ENCODE assay signal across 17 cellular contexts in genomic region chrX:136039485-136039884, GRCh38. TPM values are rescaled to one million over a fixed set of nuclear protein-coding genes. Genes with fewer than 3 reads are reported as not detected.
DNase-seq lines count a peak whose midpoint lies in the region; ATAC-seq, FAIRE-seq and TF ChIP-seq lines count a peak whose summit lies in the region.
"Had no signal": no experiment of that assay in that cellular context is flagged by ENCODE, and none has a peak within 500 bp of the region (broad histone marks: within the 10 kb centered on the region; RNA-seq: fewer than 3 reads in every experiment).

No MANE protein-coding gene starts in this region.

- no peak overlapping the region for H2AK9ac ChIP-seq in IMR-90 (replicated peaks; ENCODE audit: low read depth, low read length, poor library complexity)

- H4K20me1 ChIP-seq in IMR-90 (ENCODE audit: insufficient read depth, low read length) (no peaks in the 10 kb centered on the region), astrocyte (ENCODE audit: insufficient read depth, low read length) (no peaks in the 10 kb centered on the region), HepG2 (ENCODE audit: insufficient read depth, low read length) (no peaks in the 10 kb centered on the region), H9 (ENCODE audit: control insufficient read depth, insufficient read depth, insufficient read length) (no peaks in the 10 kb centered on the region)

- no peak for TF ChIP-seq POLR2A in IMR-90 (IDR thresholded peaks at IDR 0.05; ENCODE audit: low read depth, low read length)
- no peak for TF ChIP-seq POLR2A in HepG2 (IDR thresholded peaks at IDR 0.05; ENCODE audit: insufficient read depth in 1 of 2, low read depth in 2 of 2, low read length in 2 of 2)

- H2BK20ac ChIP-seq in IMR-90 (ENCODE audit: low read depth, low read length) (0 out of 2 replicates have a peak overlapping the region, but pooled peaks have one; percentile 25), H9 (ENCODE audit: low read depth, low read length, poor library complexity, severe bottlenecking) (no peak overlapping the region)

- H3K36me3 Mint-ChIP-seq in astrocyte (ENCODE audit: low read depth, unreplicated experiment), result no peaks in the 10 kb centered on the region
- H3K36me3 Mint-ChIP-seq in H9 (ENCODE audit: insufficient read depth in 1 of 3, low read depth in 3 of 3), result peaks cover 11 to 25% (median 17%) of the 10 kb centered on the region in 3 experiments

- no peak overlapping the region for H3T11ph ChIP-seq in H9 (ENCODE audit: low read length)

- H3K4me3 Mint-ChIP-seq in astrocyte (ENCODE audit: unreplicated experiment), result no peak overlapping the region
- no peak overlapping the region for H3K4me3 Mint-ChIP-seq in H9
- H3K4me3 Mint-ChIP-seq: CD4-positive, alpha-beta memory T cell; HFFc6 had no signal

- H3K36me3 ChIP-seq in IMR-90 (ENCODE audit: control insufficient read depth, insufficient read depth, low read length), result no peaks in the 10 kb centered on the region
- H3K36me3 ChIP-seq in astrocyte (ENCODE audit: insufficient read depth, low read length), result no peaks in the 10 kb centered on the region
- no peaks in the 10 kb centered on the region for H3K36me3 ChIP-seq in thoracic aorta
- H3K36me3 ChIP-seq in HepG2 (replicated peaks in 1 of 2; ENCODE audit: control insufficient read depth in 1 of 2, insufficient read depth in 2 of 2, low read length in 2 of 2), result no peaks in the 10 kb centered on the region
- H3K36me3 ChIP-seq: BE2C had no signal

- H4K91ac ChIP-seq in IMR-90 (ENCODE audit: insufficient read depth, low read depth, low read length), result no peak overlapping the region
- H4K91ac ChIP-seq in H9 (ENCODE audit: insufficient read length, low read depth, low read length), result no peak overlapping the region

- no peak overlapping the region for H2BK12ac ChIP-seq in H9 (ENCODE audit: insufficient read length, low read depth, low read length)

- TF ChIP-seq EP300 in HepG2 (IDR thresholded peaks at IDR 0.05; ENCODE audit: low read depth in 2 of 2, low read length in 2 of 2) (no peak), HepG2 (CRISPR knock-in tag; IDR thresholded peaks at IDR 0.05; ENCODE audit: borderline replicate concordance) (no peak)

- H3K18ac ChIP-seq in IMR-90 (ENCODE audit: low read depth, low read length) (no peak overlapping the region), H9 (ENCODE audit: insufficient read length, low read depth, low read length) (no peak overlapping the region)

- TF ChIP-seq RAD21 in IMR-90 (IDR thresholded peaks at IDR 0.05; ENCODE audit: low read length), result no peak
- no peak for TF ChIP-seq RAD21 in HepG2 (CRISPR knock-in tag; IDR thresholded peaks at IDR 0.05)

- no peak for TF ChIP-seq CTCF in IMR-90 (conservative IDR thresholded peaks at IDR 0.05; ENCODE audit: low read depth, low read length)
- TF ChIP-seq CTCF in astrocyte (IDR thresholded peaks at IDR 0.05; ENCODE audit: insufficient read depth, low read depth, low read length), result no peak
- no peak for TF ChIP-seq CTCF in thoracic aorta (IDR thresholded peaks at IDR 0.05)
- TF ChIP-seq CTCF in HepG2 (CRISPR knock-in tag; IDR thresholded peaks at IDR 0.05), result no peak
- no peak for TF ChIP-seq CTCF in H9 (conservative IDR thresholded peaks at IDR 0.05)

- H4K8ac ChIP-seq in IMR-90 (ENCODE audit: low read depth in 2 of 2, low read length in 2 of 2) (no peak overlapping the region), H9 (replicated peaks; ENCODE audit: insufficient read length, low read depth, low read length) (no peak overlapping the region)

- ATAC-seq in IMR-90 (ENCODE audit: low read depth) (no peak), thoracic aorta (ENCODE audit: insufficient number of reproducible peaks, low FRiP score, low read depth) (no peak), HepG2 (no peak), HG03439 (IDR thresholded peaks at IDR 0.05; ENCODE audit: unreplicated experiment) (no peak)
- ATAC-seq: A549 had no signal

- H3K79me1 ChIP-seq in IMR-90 (ENCODE audit: low read depth in 1 of 2, low read length in 2 of 2), result no peaks in the 10 kb centered on the region
- no peaks in the 10 kb centered on the region for H3K79me1 ChIP-seq in H9 (ENCODE audit: insufficient read depth, low read depth, low read length, poor library complexity, severe bottlenecking)

- H3K4me3 ChIP-seq in IMR-90 (ENCODE audit: insufficient read depth, low read depth, low read length) (no peak overlapping the region), astrocyte (ENCODE audit: insufficient read depth, low read depth, low read length) (no peak overlapping the region), thoracic aorta (peak overlapping the region; percentile 11), HepG2 (replicated peaks in 1 of 3; ENCODE audit: insufficient read depth in 1 of 3, low read depth in 2 of 3, low read length in 3 of 3) (no peak overlapping the region)
- H3K4me3 ChIP-seq: A549, HAP-1 had no signal

- CTCF ChIA-PET in IMR-90 (lab: Yijun Ruan, JAX), result interaction anchor here (1.7 kb wide), 1 partner anchor 11 kb away, joined by 8 read pairs; no protein-coding TSS in a partner anchor
- CTCF ChIA-PET in HepG2 (lab: Yijun Ruan, JAX; ENCODE audit: low intra/inter-chr PET ratio, low total read pairs), result no interaction called here

- no TSS peak for BruUV-seq in IMR-90 (replicated peaks; lab: Mats Ljungman, UMichigan)
- no TSS peak for BruUV-seq in HepG2 (replicated peaks; lab: Mats Ljungman, UMichigan)

- H3K4me1 ChIP-seq in IMR-90 (ENCODE audit: control insufficient read depth, insufficient read depth, low read length), result no peaks in the 10 kb centered on the region
- peaks cover 3% of the 10 kb centered on the region for H3K4me1 ChIP-seq in astrocyte (ENCODE audit: insufficient read depth, low read length)
- H3K4me1 ChIP-seq in thoracic aorta (ENCODE audit: control insufficient read depth in 1 of 2, low read depth in 2 of 2), result peaks cover 0 to 18% of the 10 kb centered on the region in 2 donors
- H3K4me1 ChIP-seq in HepG2 (ENCODE audit: insufficient read depth, low read length), result no peaks in the 10 kb centered on the region
- H3K4me1 ChIP-seq in H9 (ENCODE audit: insufficient read depth, low read length), result no peaks in the 10 kb centered on the region
- H3K4me1 ChIP-seq: A549, BE2C, HAP-1 had no signal

- H3K9me1 ChIP-seq in IMR-90 (ENCODE audit: insufficient read depth, low read length), result peaks cover 5% of the 10 kb centered on the region; the same call in 1 of the 2 replicates

- DNase-seq in IMR-90 (no peak), astrocyte (ENCODE audit: low read depth) (no peak), thoracic aorta (ENCODE audit: low spot score) (no peak), HepG2 (ENCODE audit: low spot score) (no peak), H9 (no peak)
- DNase-seq: BE2C; CD4-positive, alpha-beta memory T cell; COR-L47; DND-41; GDM1; GOT3; HFFc6 had no signal

- H3K56ac ChIP-seq in IMR-90 (ENCODE audit: extremely low read depth, insufficient read depth, low read length) (no peak overlapping the region), H9 (ENCODE audit: insufficient read length, low read depth, low read length) (no peak overlapping the region)

- H3K9me3 ChIP-seq in IMR-90 (ENCODE audit: control insufficient read depth, insufficient read depth, low read length) (no peaks in the 10 kb centered on the region), astrocyte (ENCODE audit: insufficient read depth, low read depth, low read length) (no peaks in the 10 kb centered on the region), thoracic aorta (no peaks in the 10 kb centered on the region), HepG2 (ENCODE audit: low read length) (no peaks in the 10 kb centered on the region), H9 (ENCODE audit: control insufficient read depth, low read depth, low read length) (peaks cover 18% of the 10 kb centered on the region)
- H3K9me3 ChIP-seq: A549, BE2C, HAP-1 had no signal

- POLR2A ChIA-PET in IMR-90 (lab: Charles Lee; ENCODE audit: unreplicated experiment), result no interaction called here
- POLR2A ChIA-PET in HepG2 (lab: Yijun Ruan, JAX), result no interaction called here

- H2BK15ac ChIP-seq in IMR-90 (ENCODE audit: low read depth, low read length), result no peak overlapping the region; the same call in 2 of the 3 replicates
- no peak overlapping the region for H2BK15ac ChIP-seq in H9 (ENCODE audit: low read depth, low read length)

- peaks cover 5% of the 10 kb centered on the region; the same call in 1 of the 2 replicates for H3K27me3 ChIP-seq in IMR-90 (ENCODE audit: control insufficient read depth, insufficient read depth, low read length)
- no peaks in the 10 kb centered on the region for H3K27me3 ChIP-seq in astrocyte (ENCODE audit: insufficient read depth, low read length)
- H3K27me3 ChIP-seq in thoracic aorta (replicated peaks; ENCODE audit: insufficient read depth), result no peaks in the 10 kb centered on the region
- H3K27me3 ChIP-seq in HepG2 (ENCODE audit: control insufficient read depth in 1 of 2, insufficient read depth in 2 of 2, low read length in 2 of 2), result no peaks in the 10 kb centered on the region
- no peaks in the 10 kb centered on the region for H3K27me3 ChIP-seq in H9 (ENCODE audit: insufficient read depth, low read length)
- H3K27me3 ChIP-seq: BE2C had no signal

- in situ Hi-C loops in IMR-90 (cut with MboI; ENCODE audit: low sequenced_read_pairs), result no loop called here
- in situ Hi-C loops in HepG2 (cut with HindIII; ENCODE audit: extremely low pct_ligation_motif_present, low pct_unique_long_range_greater_than_20kb), result loop anchor here (10.0 kb wide), 1 partner anchor 125 kb away; no protein-coding TSS in a partner anchor

- H4K5ac ChIP-seq in IMR-90 (ENCODE audit: low read depth, low read length), result no peak overlapping the region
- no peak overlapping the region for H4K5ac ChIP-seq in H9 (ENCODE audit: insufficient read length, low read depth, low read length)

- H3K14ac ChIP-seq in IMR-90 (replicated peaks; ENCODE audit: low read depth, low read length) (no peak overlapping the region; the same call in 1 of the 2 replicates), H9 (ENCODE audit: insufficient read depth, low read length) (no peak overlapping the region)

- H2AFZ ChIP-seq in IMR-90 (replicated peaks; ENCODE audit: low read length, poor library complexity) (no peak overlapping the region), astrocyte (ENCODE audit: low read depth, low read length) (no peak overlapping the region), HepG2 (ENCODE audit: low read length) (no peak overlapping the region), H9 (ENCODE audit: low read length) (no peak overlapping the region)

- H2AK5ac ChIP-seq in IMR-90 (ENCODE audit: low read depth, low read length) (no peak overlapping the region), H9 (ENCODE audit: insufficient read length, low read length) (no peak overlapping the region)

- no peaks in the 10 kb centered on the region for H3K79me2 ChIP-seq in astrocyte (ENCODE audit: insufficient read depth, low read length)
- H3K79me2 ChIP-seq in HepG2 (ENCODE audit: insufficient read depth, low read length), result no peaks in the 10 kb centered on the region
- H3K79me2 ChIP-seq in H9 (ENCODE audit: insufficient read depth, low read length), result no peaks in the 10 kb centered on the region

- no peaks in the 10 kb centered on the region for H3K23me2 ChIP-seq in H9 (ENCODE audit: insufficient read length, low read depth, low read length, poor library complexity, severe bottlenecking)

- no peak overlapping the region for H3K27ac Mint-ChIP-seq in astrocyte (ENCODE audit: unreplicated experiment)
- H3K27ac Mint-ChIP-seq in H9, result no peak overlapping the region
- H3K27ac Mint-ChIP-seq: CD4-positive, alpha-beta memory T cell; HFFc6 had no signal

- peak; percentile 85 for FAIRE-seq in astrocyte (lab: Jason Lieb, UNC)
- FAIRE-seq in HepG2 (lab: Jason Lieb, UNC), result no peak
- FAIRE-seq: A549 had no signal

- dilution Hi-C loops in IMR-90 (cut with HindIII; ENCODE audit: low sequenced_read_pairs, unreplicated experiment), result no loop called here

- H3K27ac ChIP-seq in IMR-90 (ENCODE audit: insufficient read depth, low read length) (no peak overlapping the region), astrocyte (ENCODE audit: low read depth, low read length) (no peak overlapping the region), thoracic aorta (peak overlapping the region; percentile 66 to 72), HepG2 (ENCODE audit: extremely low read length, insufficient read depth, low read length) (no peak overlapping the region), H9 (ENCODE audit: insufficient read length, low read depth, low read length) (no peak overlapping the region)
- H3K27ac ChIP-seq: A549, C4-2B, HL-60 had no signal

- no peaks in the 10 kb centered on the region for H3K9me3 Mint-ChIP-seq in astrocyte (ENCODE audit: unreplicated experiment)
- H3K9me3 Mint-ChIP-seq in H9, result peaks cover 45 to 58% of the 10 kb centered on the region in 2 experiments
- H3K9me3 Mint-ChIP-seq: CD4-positive, alpha-beta memory T cell; HFFc6 had no signal

- H3K4me1 Mint-ChIP-seq in astrocyte (ENCODE audit: low read depth, unreplicated experiment) (no peaks in the 10 kb centered on the region), H9 (no peaks in the 10 kb centered on the region; a peak in 1 of 4 replicates)
- H3K4me1 Mint-ChIP-seq: CD4-positive, alpha-beta memory T cell had no signal

- H2BK120ac ChIP-seq in IMR-90 (ENCODE audit: low read depth, low read length) (no peak overlapping the region), H9 (ENCODE audit: low read depth, low read length, poor library complexity, severe bottlenecking) (no peak overlapping the region)

- H3K9ac ChIP-seq in IMR-90 (ENCODE audit: low read depth, low read length), result no peak overlapping the region
- no peak overlapping the region for H3K9ac ChIP-seq in astrocyte (ENCODE audit: low read length)
- H3K9ac ChIP-seq in HepG2 (ENCODE audit: insufficient read depth, low read depth, low read length), result no peak overlapping the region
- H3K9ac ChIP-seq in H9 (ENCODE audit: extremely low read depth, insufficient read length, low read length), result no peak overlapping the region

- no peak overlapping the region for H2BK5ac ChIP-seq in IMR-90 (ENCODE audit: low read depth, low read length, poor library complexity, severe bottlenecking)
- H2BK5ac ChIP-seq in H9 (ENCODE audit: insufficient read length, low read length), result no peak overlapping the region

- H3K4ac ChIP-seq in IMR-90 (ENCODE audit: low read depth, low read length) (no peak overlapping the region), H9 (ENCODE audit: low read depth, low read length) (no peak overlapping the region)

- intact Hi-C loops in IMR-90 (cut with micrococcal nuclease) (no loop called here), HepG2 (cut with micrococcal nuclease; ENCODE audit: unreplicated experiment) (no loop called here)

- H3K27me3 Mint-ChIP-seq in astrocyte (ENCODE audit: low read depth, unreplicated experiment) (no peaks in the 10 kb centered on the region), H9 (ENCODE audit: low read depth) (no peaks in the 10 kb centered on the region; the same call in 1 of the 2 replicates)
- H3K27me3 Mint-ChIP-seq: CD4-positive, alpha-beta memory T cell had no signal

- no peak overlapping the region for H3K4me2 ChIP-seq in IMR-90 (ENCODE audit: low read depth, low read length)
- H3K4me2 ChIP-seq in astrocyte (ENCODE audit: low read length), result no peak overlapping the region
- no peak overlapping the region for H3K4me2 ChIP-seq in HepG2 (ENCODE audit: low read depth, low read length)
- no peak overlapping the region for H3K4me2 ChIP-seq in H9 (ENCODE audit: insufficient read depth, insufficient read length, low read length)
- H3K4me2 ChIP-seq: A549 had no signal

- H3K23ac ChIP-seq in IMR-90 (ENCODE audit: low read depth, low read length) (no peak overlapping the region), H9 (ENCODE audit: insufficient read length, low read depth, low read length) (no peak overlapping the region)

RNA-seq across cellular contexts. Expression of gene SLC9A6, which starts 54.2 kb away (rescaled TPM):
- total RNA-seq in IMR-90 (2012; rRNA removed), result 19.0 and 25.0 TPM in 2 replicates
- 5.2 and 6.9 TPM in 2 replicates for polyA plus RNA-seq in IMR-90 (2012; rRNA removed)
- polyA plus RNA-seq in IMR-90 (2012; cell fraction: cytosol; rRNA removed), result 2.6 and 3.3 TPM in 2 replicates
- 2.4 and 7.3 TPM in 2 replicates for polyA plus RNA-seq in IMR-90 (2012; cell fraction: nucleus; rRNA removed; ENCODE audit: low replicate concordance)
- total RNA-seq in astrocyte, result 12.8 and 14.8 TPM in 2 replicates
- total RNA-seq in thoracic aorta, result 10 to 100 TPM; 13.9 to 14.9 TPM
- total RNA-seq in HepG2 (2016; rRNA removed; fragmentation: Illumina TruSeq; extraction: Trizol), result 5.1 and 8.0 TPM in 2 replicates
- 0.81 and 1.1 TPM in 2 replicates for total RNA-seq in HepG2 (2016; cell fraction: cytosol; rRNA removed; fragmentation: Illumina TruSeq; extraction: Trizol; ENCODE audit: low read depth)
- total RNA-seq in HepG2 (2016; cell fraction: insoluble cytoplasmic fraction; rRNA removed; fragmentation: Illumina TruSeq; extraction: Trizol), result 4.6 and 9.6 TPM in 2 replicates
- 2.4 and 3.5 TPM in 2 replicates for total RNA-seq in HepG2 (2016; cell fraction: membrane; rRNA removed; fragmentation: Illumina TruSeq; extraction: Trizol)
- 8.9 and 11.4 TPM in 2 replicates for total RNA-seq in HepG2 (2016; cell fraction: nucleus; rRNA removed; fragmentation: Illumina TruSeq; extraction: Trizol)
- polyA plus RNA-seq in HepG2 (2011; rRNA removed), result 3.9 TPM in 2 replicates
- polyA plus RNA-seq in HepG2 (2011; cell fraction: cytosol; rRNA removed), result 2.5 and 4.2 TPM in 2 replicates
- 1.8 and 2.2 TPM in 2 replicates for polyA plus RNA-seq in HepG2 (2011; cell fraction: nucleus; rRNA removed)
- 3.2 and 3.3 TPM in 2 replicates for polyA plus RNA-seq in HepG2 (2012)
- 0.33 and 0.44 TPM in 2 replicates for polyA plus RNA-seq in HepG2 (2016; cell fraction: cytosol; fragmentation: Illumina TruSeq; extraction: Trizol; ENCODE audit: low read depth)
- polyA plus RNA-seq in HepG2 (2016; cell fraction: insoluble cytoplasmic fraction; fragmentation: Illumina TruSeq; extraction: Trizol; ENCODE audit: low read depth), result 4.4 and 5.3 TPM in 2 replicates
- 1.2 and 1.6 TPM in 2 replicates for polyA plus RNA-seq in HepG2 (2016; cell fraction: membrane; fragmentation: Illumina TruSeq; extraction: Trizol; ENCODE audit: low read depth)
- 11.4 and 13.9 TPM in 2 replicates for polyA plus RNA-seq in HepG2 (2016; cell fraction: nucleus; fragmentation: Illumina TruSeq; extraction: Trizol; ENCODE audit: insufficient read depth, low read depth)
- 12.2 and 28.7 TPM in 2 replicates for polyA minus RNA-seq in HepG2 (2011; rRNA and poly(A)+ RNA removed; ENCODE audit: low replicate concordance)
- 5.9 and 6.9 TPM in 2 replicates for polyA minus RNA-seq in HepG2 (2011; cell fraction: cytosol; rRNA and poly(A)+ RNA removed)
- polyA minus RNA-seq in HepG2 (2011; cell fraction: nucleus; rRNA and poly(A)+ RNA removed), result 6.1 and 6.7 TPM in 2 replicates
- 12.3 and 12.8 TPM in 2 replicates for total RNA-seq in H9 (2021)

Comparison
In these comparisons a context has a peak if more than half of its experiments do, and no peak if none do; other contexts are left out.
1. H3K27ac ChIP-seq: peak in thoracic aorta (2 of 2); none in IMR-90 (single experiment), astrocyte (single experiment), HepG2 (single experiment) and H9 (single experiment).